ENCODE assay signal across 20 cellular contexts in genomic region chrX:10177004-10177396, GRCh38. TPM values are rescaled to one million over a fixed set of nuclear protein-coding genes. Genes with fewer than 3 reads are reported as not detected.
"Had no signal": no experiment of that assay in that cellular context is flagged by ENCODE, and none has a peak within 500 bp of the region (broad histone marks: within the 10 kb centered on the region; RNA-seq: fewer than 3 reads in every experiment).

No MANE protein-coding gene starts in this region.

- H3K27ac Mint-ChIP-seq: activated CD4-positive, alpha-beta memory T cell treated with anti-CD3 and anti-CD28 coated beads for 36 hours; activated naive CD8-positive, alpha-beta T cell treated with anti-CD3 and anti-CD28 coated beads for 36 hours; activated T-helper 1 cell treated with anti-CD3 and anti-CD28 coated beads, Interleukin-12 subunit alpha, Interleukin-12 subunit beta, Interleukin-2, Interleukin-4 antibody, amounts not matched to agents 30 ng/mL and 10 ng/mL and 1 ng/mL, durations not matched to agents 14 hours and 24 hours and 36 hours; natural killer cell treated with Interleukin-12 subunit alpha and Interleukin-12 subunit beta and Interleukin-15 and Interleukin-18, amount 100 ng/mL, for 72 hours; T-helper 2 cell treated with Interferon-gamma antibody and Interleukin-4, amounts not matched to agents 5 μg/mL and 100 μg/mL, for 36 hours had no signal

- H3K27me3 ChIP-seq: esophagus squamous epithelium, hepatocyte, suprapubic skin had no signal

- H3K36me3 Mint-ChIP-seq: activated CD4-positive, alpha-beta memory T cell treated with anti-CD3 and anti-CD28 coated beads for 36 hours; activated naive CD8-positive, alpha-beta T cell treated with anti-CD3 and anti-CD28 coated beads for 36 hours; natural killer cell treated with Interleukin-12 subunit alpha and Interleukin-12 subunit beta and Interleukin-15 and Interleukin-18, amount 100 ng/mL, for 72 hours; WTC11 had no signal

- DNase-seq: activated CD4-positive, alpha-beta memory T cell treated with anti-CD3 and anti-CD28 coated beads for 36 hours; activated CD4-positive, alpha-beta T cell treated with anti-CD3 and anti-CD28 coated beads for 4 hours; activated naive CD4-positive, alpha-beta T cell; activated naive CD8-positive, alpha-beta T cell treated with anti-CD3 and anti-CD28 coated beads for 36 hours; activated T-cell treated with anti-CD3 and anti-CD28 coated beads for 4 hours; amniotic stem cell; esophagus squamous epithelium; left cardiac atrium; lower lobe of right lung; retina; stimulated activated CD4-positive, alpha-beta T cell treated with anti-CD3 and anti-CD28 coated beads, Interleukin-12 subunit alpha, Interleukin-12 subunit beta, amount 100 ng/mL, for 4 hours; stimulated activated CD4-positive, alpha-beta T cell treated with anti-CD3 and anti-CD28 coated beads, Interleukin-1b, Interleukin-23, amount 100 ng/mL, for 48 hours; stimulated activated CD8-positive, alpha-beta memory T cell treated with anti-CD3 and anti-CD28 coated beads, Interleukin-4, amount 100 ng/mL, for 48 hours; stimulated activated naive CD4-positive, alpha-beta T cell treated with Interleukin-2 at 50 U/mL for 16 hours had no signal

- H3K27ac ChIP-seq: lower lobe of right lung, suprapubic skin had no signal

- H3K9me3 Mint-ChIP-seq: activated CD4-positive, alpha-beta memory T cell treated with anti-CD3 and anti-CD28 coated beads for 36 hours; activated naive CD8-positive, alpha-beta T cell treated with anti-CD3 and anti-CD28 coated beads for 36 hours; activated T-helper 1 cell treated with anti-CD3 and anti-CD28 coated beads, Interleukin-12 subunit alpha, Interleukin-12 subunit beta, Interleukin-2, Interleukin-4 antibody, amounts not matched to agents 30 ng/mL and 10 ng/mL and 1 ng/mL, durations not matched to agents 14 hours and 24 hours and 36 hours; natural killer cell treated with Interleukin-12 subunit alpha and Interleukin-12 subunit beta and Interleukin-15 and Interleukin-18, amount 100 ng/mL, for 72 hours; T-helper 2 cell treated with Interferon-gamma antibody and Interleukin-4, amounts not matched to agents 5 μg/mL and 100 μg/mL, for 36 hours; WTC11 had no signal

- H3K4me3 ChIP-seq: esophagus squamous epithelium, hepatocyte, lower lobe of right lung, suprapubic skin had no signal

- H3K9me3 ChIP-seq: esophagus squamous epithelium, lower lobe of right lung, suprapubic skin had no signal

- ATAC-seq: left cardiac atrium; natural killer cell treated with Interleukin-12 subunit alpha and Interleukin-12 subunit beta and Interleukin-15 and Interleukin-18, amount 100 ng/mL, for 72 hours; WTC11 had no signal

- H3K4me3 Mint-ChIP-seq: activated CD4-positive, alpha-beta memory T cell treated with anti-CD3 and anti-CD28 coated beads for 36 hours; activated naive CD8-positive, alpha-beta T cell treated with anti-CD3 and anti-CD28 coated beads for 36 hours; activated T-helper 1 cell treated with anti-CD3 and anti-CD28 coated beads, Interleukin-12 subunit alpha, Interleukin-12 subunit beta, Interleukin-2, Interleukin-4 antibody, amounts not matched to agents 30 ng/mL and 10 ng/mL and 1 ng/mL, durations not matched to agents 14 hours and 24 hours and 36 hours; natural killer cell treated with Interleukin-12 subunit alpha and Interleukin-12 subunit beta and Interleukin-15 and Interleukin-18, amount 100 ng/mL, for 72 hours; T-helper 2 cell treated with Interferon-gamma antibody and Interleukin-4, amounts not matched to agents 5 μg/mL and 100 μg/mL, for 36 hours; WTC11 had no signal

- H3K36me3 ChIP-seq: esophagus squamous epithelium, lower lobe of right lung, suprapubic skin had no signal

RNA-seq across cellular contexts. Expression of gene CLCN4, which starts 20.2 kb away (rescaled TPM):
- total RNA-seq: activated CD4-positive, alpha-beta memory T cell treated with anti-CD3 and anti-CD28 coated beads for 36 hours; activated T-helper 1 cell treated with anti-CD3 and anti-CD28 coated beads, Interleukin-12 subunit alpha, Interleukin-12 subunit beta, Interleukin-2, Interleukin-4 antibody, amounts not matched to agents 30 ng/mL and 10 ng/mL and 1 ng/mL, durations not matched to agents 14 hours and 24 hours and 36 hours; natural killer cell treated with Interleukin-12 subunit alpha and Interleukin-12 subunit beta and Interleukin-15 and Interleukin-18, amount 100 ng/mL, for 72 hours had no signal
